ENCODE assay signal across 12 cellular contexts in the genomic region with DNA sequence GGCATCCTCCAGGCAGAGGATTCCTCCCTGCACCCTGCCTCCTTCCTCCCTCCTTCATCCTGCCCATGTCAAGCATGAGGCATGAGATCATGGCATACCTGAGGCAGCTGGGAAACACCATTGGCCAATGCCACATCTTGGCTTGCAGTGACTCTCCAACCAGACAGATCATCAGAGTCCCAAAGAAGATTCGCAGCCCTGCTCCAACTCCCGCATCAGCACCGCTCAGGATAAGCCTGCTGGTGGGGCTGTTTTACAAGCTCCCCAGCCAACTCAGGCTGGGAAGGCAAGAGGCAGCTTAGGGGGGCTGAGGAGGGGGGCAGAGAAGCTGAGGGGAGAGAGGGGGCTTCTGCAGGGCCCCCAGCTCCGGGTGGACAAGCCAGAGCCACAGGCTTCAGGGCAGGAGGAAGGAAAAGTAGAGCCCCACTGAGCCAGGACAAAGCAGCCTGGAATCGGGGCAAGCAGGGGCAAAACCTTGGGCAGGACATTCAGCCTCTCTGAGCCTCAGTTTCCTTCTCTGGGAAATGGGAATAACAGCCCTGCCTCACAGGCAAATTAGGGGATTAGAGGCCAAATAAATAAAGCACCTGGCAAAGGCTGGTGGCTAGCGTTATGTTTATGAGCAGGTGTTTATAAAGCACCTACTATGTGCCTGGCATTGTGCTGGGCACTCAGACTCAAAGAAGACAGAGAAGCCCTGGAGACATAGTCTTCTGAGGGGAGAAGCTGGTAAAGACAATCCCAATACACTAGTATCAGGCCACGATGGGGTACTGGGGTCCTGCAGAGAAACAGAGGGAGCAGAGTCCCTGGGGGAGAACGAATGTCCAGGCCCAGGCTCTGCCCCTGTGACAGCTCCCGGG.
DNase-seq lines count a peak whose midpoint lies in the region; ATAC-seq and TF ChIP-seq lines count a peak whose summit lies in the region.
"Had no signal": no experiment of that assay in that cellular context is flagged by ENCODE, and none has a peak within 500 bp of the region (broad histone marks: within the 10 kb centered on the region; RNA-seq: fewer than 3 reads in every experiment).

No MANE protein-coding gene starts in this region.

- TF ChIP-seq RAD21 in SK-N-SH (IDR thresholded peaks at IDR 0.05; ENCODE audit: low read length): 0 out of 2 replicates have a peak, but pooled peaks have one; percentile 7

- no peak overlapping the region for H3K14ac ChIP-seq in neuronal stem cell (ENCODE audit: low read length)

- no peaks in the 10 kb centered on the region for H3K9me2 ChIP-seq in SK-N-SH

- H3K36me3 ChIP-seq in SK-N-SH (replicated peaks in 1 of 2; ENCODE audit: control insufficient read depth in 1 of 2, insufficient read depth in 2 of 2, low read length in 1 of 2) (no peaks in the 10 kb centered on the region), neuronal stem cell (replicated peaks in 1 of 2; ENCODE audit: control insufficient read depth in 2 of 2, insufficient read depth in 2 of 2, low read length in 2 of 2) (no peaks in the 10 kb centered on the region)
- H3K36me3 ChIP-seq: SJCRH30 had no signal

- TF ChIP-seq EP300 in SK-N-SH (IDR thresholded peaks at IDR 0.05; ENCODE audit: borderline replicate concordance in 1 of 2, low read depth in 1 of 2, low read length in 1 of 2): no peak

- H3K4me1 ChIP-seq in SK-N-SH (ENCODE audit: control insufficient read depth in 1 of 2, insufficient read depth in 2 of 2, low read depth in 1 of 2, low read length in 1 of 2): peaks cover 0 to 4% of the 10 kb centered on the region in 2 experiments; a peak in 1 of 4 replicates
- peaks cover 3 to 9% of the 10 kb centered on the region in 2 donors for H3K4me1 ChIP-seq in neuronal stem cell (ENCODE audit: control insufficient read depth in 2 of 2, insufficient read depth in 1 of 2, low read depth in 1 of 2, low read length in 2 of 2)

- WGBS in SK-N-SH (ENCODE audit: low lambda C conversion rate): 51% methylated on average over 8 of the region's 9 CpGs
- no CpG with 5 or more reads among the region's 9 CpGs for WGBS in neuronal stem cell (ENCODE audit: extremely low coverage in 2 of 2, insufficient read length in 2 of 2, insufficient replicate concordance in 1 of 2), 2 donors

- H3K27ac Mint-ChIP-seq in dendritic cell treated with granulocyte-macrophage colony-stimulating factor and Interleukin-4, amounts not matched to agents 40 ng/mL and 50 ng/mL, for 4 days: peak overlapping the region; percentile 64
- no peak overlapping the region for H3K27ac Mint-ChIP-seq in CD4-positive, alpha-beta T cell

- H4K8ac ChIP-seq in neuronal stem cell (ENCODE audit: low read depth, low read length): no peak overlapping the region

- intact Hi-C loops in dendritic cell treated with granulocyte-macrophage colony-stimulating factor and Interleukin-4, amounts not matched to agents 40 ng/mL and 50 ng/mL, for 4 days (cut with micrococcal nuclease): no loop called here
- intact Hi-C loops in CD4-positive, alpha-beta T cell (cut with DNase I, micrococcal nuclease): no loop called here

- no peaks in the 10 kb centered on the region for H3K27me3 ChIP-seq in SK-N-SH (ENCODE audit: insufficient read depth)
- H3K27me3 ChIP-seq in neuronal stem cell (ENCODE audit: control insufficient read depth in 3 of 3, insufficient read depth in 3 of 3, low read depth in 1 of 3, low read length in 3 of 3): no peaks in the 10 kb centered on the region
- H3K27me3 ChIP-seq in CD4-positive, alpha-beta T cell (ENCODE audit: control insufficient read depth, insufficient read depth, low read length): no peaks in the 10 kb centered on the region
- H3K27me3 ChIP-seq: SJCRH30 had no signal

- H3K23ac ChIP-seq in neuronal stem cell (ENCODE audit: low read depth, low read length, poor library complexity): no peak overlapping the region

- H3F3A ChIP-seq in SK-N-SH (replicated peaks; ENCODE audit: insufficient read depth): no peaks in the 10 kb centered on the region

- no peak overlapping the region for H3K27ac ChIP-seq in SK-N-SH (ENCODE audit: low read depth in 2 of 2, low read length in 1 of 2)
- no peak overlapping the region for H3K27ac ChIP-seq in neuronal stem cell (replicated peaks; ENCODE audit: low read length)
- H3K27ac ChIP-seq in CD4-positive, alpha-beta T cell (ENCODE audit: low read depth, low read length): no peak overlapping the region
- H3K27ac ChIP-seq: SJCRH30 had no signal

- peak; percentile 22; the same call in 1 of the 2 replicates for TF ChIP-seq CTCF in SK-N-SH (IDR thresholded peaks at IDR 0.05)
- TF ChIP-seq CTCF in CD4-positive, alpha-beta T cell (IDR thresholded peaks at IDR 0.05): no peak

- no peaks in the 10 kb centered on the region for H3K79me1 ChIP-seq in neuronal stem cell (ENCODE audit: low read depth, low read length)

- H3K27me3 Mint-ChIP-seq in dendritic cell treated with granulocyte-macrophage colony-stimulating factor and Interleukin-4, amounts not matched to agents 40 ng/mL and 50 ng/mL, for 4 days: peaks cover 14% of the 10 kb centered on the region
- H3K27me3 Mint-ChIP-seq in CD4-positive, alpha-beta T cell: no peaks in the 10 kb centered on the region

- no peaks in the 10 kb centered on the region for H4K20me1 ChIP-seq in SK-N-SH (ENCODE audit: insufficient read depth)

- no peaks in the 10 kb centered on the region for H3K79me2 ChIP-seq in SK-N-SH (ENCODE audit: insufficient read depth)

- DNase-seq in SK-N-SH (no peak), M059J (ENCODE audit: low read depth) (peak; percentile 30), neuronal stem cell (ENCODE audit: low spot score) (no peak), NCI-H526 (lab: John Stamatoyannopoulos, UW) (no peak)
- no peak for DNase-seq in CD4-positive, alpha-beta T cell
- DNase-seq: activated gamma-delta T cell; effector memory CD4-positive, alpha-beta T cell; NCI-H1694 had no signal

- H3K9ac ChIP-seq in SK-N-SH (no peak overlapping the region), neuronal stem cell (ENCODE audit: low read depth, low read length, poor library complexity) (no peak overlapping the region)

- no peak overlapping the region for H2AK5ac ChIP-seq in neuronal stem cell (ENCODE audit: low read depth, low read length)

- H2AFZ ChIP-seq in SK-N-SH (ENCODE audit: low read depth): no peak overlapping the region
- peak overlapping the region; percentile 24 for H2AFZ ChIP-seq in neuronal stem cell (ENCODE audit: low read length)

- H2BK15ac ChIP-seq in neuronal stem cell (ENCODE audit: low read length): no peak overlapping the region

- H3K4ac ChIP-seq in neuronal stem cell (ENCODE audit: low read length): no peak overlapping the region

- no peak overlapping the region for H3K4me3 Mint-ChIP-seq in dendritic cell treated with granulocyte-macrophage colony-stimulating factor and Interleukin-4, amounts not matched to agents 40 ng/mL and 50 ng/mL, for 4 days
- no peak overlapping the region for H3K4me3 Mint-ChIP-seq in CD4-positive, alpha-beta T cell

- peak overlapping the region; percentile 71 for H3K18ac ChIP-seq in neuronal stem cell (ENCODE audit: low read length)

- H4K91ac ChIP-seq in neuronal stem cell (ENCODE audit: low read depth, low read length, poor library complexity): no peak overlapping the region

- no peak overlapping the region for H3K4me3 ChIP-seq in SK-N-SH (ENCODE audit: low read depth in 2 of 2, low read length in 1 of 2)
- no peak overlapping the region for H3K4me3 ChIP-seq in neuronal stem cell (ENCODE audit: low read length in 2 of 2)
- H3K4me3 ChIP-seq: SJCRH30 had no signal

- H3K9me3 Mint-ChIP-seq in dendritic cell treated with granulocyte-macrophage colony-stimulating factor and Interleukin-4, amounts not matched to agents 40 ng/mL and 50 ng/mL, for 4 days: no peaks in the 10 kb centered on the region
- H3K9me3 Mint-ChIP-seq in CD4-positive, alpha-beta T cell: no peaks in the 10 kb centered on the region

- H3K36me3 Mint-ChIP-seq in dendritic cell treated with granulocyte-macrophage colony-stimulating factor and Interleukin-4, amounts not matched to agents 40 ng/mL and 50 ng/mL, for 4 days (ENCODE audit: low read depth): no peaks in the 10 kb centered on the region
- no peaks in the 10 kb centered on the region for H3K36me3 Mint-ChIP-seq in CD4-positive, alpha-beta T cell (ENCODE audit: low read depth)

- no peak overlapping the region for H2BK120ac ChIP-seq in neuronal stem cell (ENCODE audit: low read depth, low read length)

- ATAC-seq in SK-N-SH treated with all-trans-retinoic acid at 6 μM for 48 hours: no peak
- ATAC-seq in CD4-positive, alpha-beta T cell (ENCODE audit: poor library complexity): no peak
- no peak for ATAC-seq in GM19455 (IDR thresholded peaks at IDR 0.05; ENCODE audit: unreplicated experiment)

- H2BK5ac ChIP-seq in neuronal stem cell (ENCODE audit: low read length): no peak overlapping the region

- H3K9me3 ChIP-seq in SK-N-SH: no peaks in the 10 kb centered on the region
- no peaks in the 10 kb centered on the region for H3K9me3 ChIP-seq in neuronal stem cell (replicated peaks in 1 of 2; ENCODE audit: control insufficient read depth in 2 of 2, insufficient read depth in 1 of 2, low read depth in 1 of 2, low read length in 2 of 2)
- H3K9me3 ChIP-seq in CD4-positive, alpha-beta T cell (ENCODE audit: control insufficient read depth, low read length): no peaks in the 10 kb centered on the region
- H3K9me3 ChIP-seq: SJCRH30 had no signal

- CTCF ChIA-PET in SK-N-SH (lab: Yijun Ruan, JAX): interaction anchor here (1.0 kb wide), 1 partner anchor 88 kb away, joined by 3 read pairs; no protein-coding TSS in a partner anchor
- CTCF ChIA-PET in CD4-positive, alpha-beta T cell (lab: Charles Lee): no interaction called here

- H3K4me1 Mint-ChIP-seq in dendritic cell treated with granulocyte-macrophage colony-stimulating factor and Interleukin-4, amounts not matched to agents 40 ng/mL and 50 ng/mL, for 4 days (ENCODE audit: low read depth): peaks cover 38% of the 10 kb centered on the region
- H3K4me1 Mint-ChIP-seq in CD4-positive, alpha-beta T cell (ENCODE audit: low read depth): no peaks in the 10 kb centered on the region

- H2BK12ac ChIP-seq in neuronal stem cell (ENCODE audit: low read length): no peak overlapping the region

- POLR2A ChIA-PET in SK-N-SH (lab: Yijun Ruan, JAX): no interaction called here
- POLR2A ChIA-PET in CD4-positive, alpha-beta T cell (lab: Charles Lee): no interaction called here

- H3K4me2 ChIP-seq in SK-N-SH (no peak overlapping the region), neuronal stem cell (ENCODE audit: insufficient read depth, low read length, poor library complexity, severe bottlenecking) (no peak overlapping the region)

TF ChIP-seq in SK-N-SH, 30 proteins besides CTCF, POLR2A, EP300 and RAD21 (continues in another document):
- no peak for TF ChIP-seq SMC3 (IDR thresholded peaks at IDR 0.05; ENCODE audit: low read depth, low read length)
- TF ChIP-seq, protein P1, sequence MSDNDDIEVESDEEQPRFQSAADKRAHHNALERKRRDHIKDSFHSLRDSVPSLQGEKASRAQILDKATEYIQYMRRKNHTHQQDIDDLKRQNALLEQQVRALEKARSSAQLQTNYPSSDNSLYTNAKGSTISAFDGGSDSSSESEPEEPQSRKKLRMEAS (IDR thresholded peaks at IDR 0.05; ENCODE audit: low read depth): no peak
